In genomic region chr16:84033251-84034195, GRCh38 we compare ENCODE assay signal across 32 cellular contexts. TPM values are rescaled to one million over a fixed set of nuclear protein-coding genes. Genes with fewer than 3 reads are reported as not detected.
"Had no signal": no experiment of that assay in that cellular context is flagged by ENCODE, and none has a peak within 500 bp of the region (broad histone marks: within the 10 kb centered on the region; RNA-seq: fewer than 3 reads in every experiment).

No MANE protein-coding gene starts in this region.

- H3K27ac ChIP-seq: heart right ventricle, hepatocyte, left ventricle myocardium inferior, pancreas, prostate gland, sigmoid colon, spleen, suprapubic skin, thoracic aorta, tibial artery, upper lobe of right lung had no signal

- H3K36me3 Mint-ChIP-seq: natural killer cell treated with Interleukin-12 subunit alpha and Interleukin-12 subunit beta and Interleukin-15 and Interleukin-18, amount 100 ng/mL, for 72 hours; stimulated activated effector memory CD8-positive, alpha-beta T cell treated with anti-CD3 and anti-CD28 coated beads, Interleukin-12 subunit alpha, Interleukin-12 subunit beta, amount 100 ng/mL, for 72 hours had no signal

- H3K9me3 Mint-ChIP-seq: natural killer cell treated with Interleukin-12 subunit alpha and Interleukin-12 subunit beta and Interleukin-15 and Interleukin-18, amount 100 ng/mL, for 72 hours; stimulated activated effector memory CD8-positive, alpha-beta T cell treated with anti-CD3 and anti-CD28 coated beads, Interleukin-12 subunit alpha, Interleukin-12 subunit beta, amount 100 ng/mL, for 72 hours had no signal

- H2AFZ ChIP-seq: hepatocyte had no signal

- H3K9me3 ChIP-seq: mucosa of descending colon, pancreas, prostate gland, upper lobe of right lung had no signal

- H3K36me3 ChIP-seq: heart right ventricle, left ventricle myocardium inferior, pancreas, prostate gland, sigmoid colon, spleen, suprapubic skin, thoracic aorta, tibial artery, upper lobe of right lung had no signal

- H3K27ac Mint-ChIP-seq: memory B cell; naive thymus-derived CD4-positive, alpha-beta T cell; natural killer cell treated with Interleukin-12 subunit alpha and Interleukin-12 subunit beta and Interleukin-15 and Interleukin-18, amount 100 ng/mL, for 72 hours; stimulated activated effector memory CD8-positive, alpha-beta T cell treated with anti-CD3 and anti-CD28 coated beads, Interleukin-12 subunit alpha, Interleukin-12 subunit beta, amount 100 ng/mL, for 72 hours; stimulated activated naive CD8-positive, alpha-beta T cell treated with anti-CD3 and anti-CD28 coated beads, Interleukin-15, Interleukin-2, amounts not matched to agents 100 ng/mL and 50 ng/mL, for 24 hours had no signal

- H3K27me3 ChIP-seq: hepatocyte, pancreas, upper lobe of right lung had no signal

- H3K4me1 ChIP-seq: pancreas, prostate gland, sigmoid colon, suprapubic skin, tibial artery, upper lobe of right lung had no signal

- H3K4me3 Mint-ChIP-seq: memory B cell; naive thymus-derived CD4-positive, alpha-beta T cell; natural killer cell treated with Interleukin-12 subunit alpha and Interleukin-12 subunit beta and Interleukin-15 and Interleukin-18, amount 100 ng/mL, for 72 hours; neural crest cell; stimulated activated effector memory CD8-positive, alpha-beta T cell treated with anti-CD3 and anti-CD28 coated beads, Interleukin-12 subunit alpha, Interleukin-12 subunit beta, amount 100 ng/mL, for 72 hours; stimulated activated naive CD8-positive, alpha-beta T cell treated with anti-CD3 and anti-CD28 coated beads, Interleukin-15, Interleukin-2, amounts not matched to agents 100 ng/mL and 50 ng/mL, for 24 hours had no signal

- H3K79me2 ChIP-seq: hepatocyte had no signal

- H3K4me3 ChIP-seq: heart right ventricle, hepatocyte, left ventricle myocardium inferior, lung, mucosa of descending colon, pancreas, prostate gland, sigmoid colon, spleen, suprapubic skin, thoracic aorta, tibial artery, upper lobe of right lung had no signal

- H3K4me2 ChIP-seq: hepatocyte had no signal

- DNase-seq: heart right ventricle; islet precursor cell; left ventricle myocardium inferior; midbrain; mucosa of descending colon; naive thymus-derived CD4-positive, alpha-beta T cell; pancreas; right cardiac atrium; sigmoid colon; small intestine; spleen; stimulated activated CD4-positive, alpha-beta T cell treated with anti-CD3 and anti-CD28 coated beads, Interleukin-4, amount 100 ng/mL, for 24 hours; stimulated activated naive CD4-positive, alpha-beta T cell; tibial artery; trophoblast cell; upper lobe of right lung had no signal

RNA-seq across cellular contexts. Expression of gene SLC38A8, which starts 9.1 kb away (rescaled TPM):
- total RNA-seq: hepatocyte; kidney epithelial cell; left ventricle myocardium inferior; lower leg skin; lung; mesenteric fat pad; mucosa of descending colon; myocyte; naive thymus-derived CD4-positive, alpha-beta T cell; natural killer cell treated with Interleukin-12 subunit alpha and Interleukin-12 subunit beta and Interleukin-15 and Interleukin-18, amount 100 ng/mL, for 72 hours; neural crest cell; omental fat pad; prostate gland; sigmoid colon; spleen; subcutaneous adipose tissue; suprapubic skin; thoracic aorta; upper lobe of right lung had no signal
